In genomic region chr1:161863549-161863948, GRCh38 we compare ENCODE assay signal across 26 cellular contexts.
DNase-seq lines count a peak whose midpoint lies in the region; ATAC-seq, FAIRE-seq and TF ChIP-seq lines count a peak whose summit lies in the region.
"Had no signal": no experiment of that assay in that cellular context is flagged by ENCODE, and none has a peak within 500 bp of the region (broad histone marks: within the 10 kb centered on the region; RNA-seq: fewer than 3 reads in every experiment).

No MANE protein-coding gene starts in this region.

- POLR2A ChIA-PET in IMR-90 (lab: Charles Lee; ENCODE audit: unreplicated experiment): interaction anchor here (0.5 kb wide), 1 partner anchor 8 kb away, joined by 3 read pairs; no protein-coding TSS in a partner anchor

- dilution Hi-C loops in IMR-90 (cut with HindIII; ENCODE audit: low sequenced_read_pairs, unreplicated experiment): no loop called here

- H2AK5ac ChIP-seq in IMR-90 (ENCODE audit: low read depth, low read length): no peak overlapping the region

- H3K4me1 ChIP-seq in IMR-90 (ENCODE audit: control insufficient read depth, insufficient read depth, low read length) (peaks cover 5% of the 10 kb centered on the region; the same call in 1 of the 2 replicates), left lung (peaks cover 0 to 7% of the 10 kb centered on the region in 2 donors), adrenal gland (replicated peaks in 1 of 2) (peaks cover 0 to 5% of the 10 kb centered on the region in 2 donors)
- H3K4me1 ChIP-seq: A549; BE2C; BLaER1 treated with 17β-estradiol and CSF1 and Interleukin-3, amounts not matched to agents 10 nM and 100 nM had no signal

- H2BK5ac ChIP-seq in IMR-90 (ENCODE audit: low read depth, low read length, poor library complexity, severe bottlenecking): no peak overlapping the region

- peak overlapping the region in 1 of 2 experiments; percentile 54; a peak in 1 of 4 replicates for H4K8ac ChIP-seq in IMR-90 (ENCODE audit: low read depth in 2 of 2, low read length in 2 of 2)

- H3K27me3 ChIP-seq in IMR-90 (ENCODE audit: control insufficient read depth, insufficient read depth, low read length): no peaks in the 10 kb centered on the region
- no peaks in the 10 kb centered on the region for H3K27me3 ChIP-seq in left lung
- no peaks in the 10 kb centered on the region for H3K27me3 ChIP-seq in adrenal gland
- H3K27me3 ChIP-seq: BE2C; BLaER1 treated with 17β-estradiol and CSF1 and Interleukin-3, amounts not matched to agents 10 nM and 100 nM had no signal

- no peak overlapping the region for H2BK120ac ChIP-seq in IMR-90 (ENCODE audit: low read depth, low read length)

- H3K27me3 Mint-ChIP-seq in chondrocyte (ENCODE audit: low read depth) (no peaks in the 10 kb centered on the region), osteocyte (ENCODE audit: unreplicated experiment) (no peaks in the 10 kb centered on the region)
- H3K27me3 Mint-ChIP-seq: CD4-positive, alpha-beta T cell; CD8-positive, alpha-beta memory T cell had no signal

- DNase-seq in IMR-90 (peak; percentile 41), chondrocyte (ENCODE audit: low spot score) (no peak), osteocyte (ENCODE audit: extremely low spot score, unreplicated experiment) (no peak), NCI-H774 (lab: John Stamatoyannopoulos, UW) (no peak), left lung (no peak), adrenal gland (no peak)
- DNase-seq: ACHN; AML-193; BE2C; CD4-positive, alpha-beta T cell; CD8-positive, alpha-beta memory T cell; DMS53; DMS79 treated with DMSO at 0.1 percent for 48 hours; GF-D8; GM23248; H7; HCEC 1CT had no signal

- H3K4ac ChIP-seq in IMR-90 (ENCODE audit: low read depth, low read length): no peak overlapping the region

- H4K5ac ChIP-seq in IMR-90 (ENCODE audit: low read depth, low read length): no peak overlapping the region; the same call in 1 of the 2 replicates

- no peaks in the 10 kb centered on the region for H3K9me1 ChIP-seq in IMR-90 (ENCODE audit: insufficient read depth, low read length)

- TF ChIP-seq POLR2A in IMR-90 (IDR thresholded peaks at IDR 0.05; ENCODE audit: low read depth, low read length) (no peak), adrenal gland (IDR thresholded peaks at IDR 0.05) (no peak)

- no peak overlapping the region for H3K9ac ChIP-seq in IMR-90 (ENCODE audit: low read depth, low read length)
- H3K9ac ChIP-seq: BLaER1 treated with 17β-estradiol and CSF1 and Interleukin-3, amounts not matched to agents 10 nM and 100 nM; GM23248 had no signal

- H3K9me3 Mint-ChIP-seq in chondrocyte (ENCODE audit: low read depth) (no peaks in the 10 kb centered on the region), osteocyte (ENCODE audit: unreplicated experiment) (no peaks in the 10 kb centered on the region)
- H3K9me3 Mint-ChIP-seq: CD14-positive monocyte; CD4-positive, alpha-beta T cell; CD8-positive, alpha-beta memory T cell had no signal

- no peak overlapping the region for H3K4me3 Mint-ChIP-seq in chondrocyte (ENCODE audit: unreplicated experiment)
- no peak overlapping the region for H3K4me3 Mint-ChIP-seq in osteocyte (ENCODE audit: unreplicated experiment)
- H3K4me3 Mint-ChIP-seq: CD14-positive monocyte; CD4-positive, alpha-beta T cell; CD8-positive, alpha-beta memory T cell had no signal

- H3K4me3 ChIP-seq in IMR-90 (ENCODE audit: insufficient read depth, low read depth, low read length): no peak overlapping the region
- no peak overlapping the region for H3K4me3 ChIP-seq in left lung
- no peak overlapping the region for H3K4me3 ChIP-seq in adrenal gland
- H3K4me3 ChIP-seq: A549; BLaER1 treated with 17β-estradiol and CSF1 and Interleukin-3, amounts not matched to agents 10 nM and 100 nM; GM23248 had no signal

- H3K4me1 Mint-ChIP-seq in chondrocyte (ENCODE audit: low read depth) (peaks cover 56% of the 10 kb centered on the region), osteocyte (ENCODE audit: unreplicated experiment) (peaks cover 62% of the 10 kb centered on the region)
- H3K4me1 Mint-ChIP-seq: CD14-positive monocyte; CD8-positive, alpha-beta memory T cell had no signal

- H3K18ac ChIP-seq in IMR-90 (ENCODE audit: low read depth, low read length): no peak overlapping the region

- no peak overlapping the region for H2BK15ac ChIP-seq in IMR-90 (ENCODE audit: low read depth, low read length)

- no peaks in the 10 kb centered on the region for H3K9me3 ChIP-seq in IMR-90 (ENCODE audit: control insufficient read depth, insufficient read depth, low read length)
- no peaks in the 10 kb centered on the region for H3K9me3 ChIP-seq in left lung
- no peaks in the 10 kb centered on the region for H3K9me3 ChIP-seq in adrenal gland (replicated peaks in 1 of 3)
- H3K9me3 ChIP-seq: A549; BE2C; BLaER1 treated with 17β-estradiol and CSF1 and Interleukin-3, amounts not matched to agents 10 nM and 100 nM had no signal

- TF ChIP-seq CTCF in IMR-90 (conservative IDR thresholded peaks at IDR 0.05; ENCODE audit: low read depth, low read length): no peak
- no peak for TF ChIP-seq CTCF in chondrocyte (IDR thresholded peaks at IDR 0.05)
- no peak for TF ChIP-seq CTCF in osteocyte (IDR thresholded peaks at IDR 0.05)
- TF ChIP-seq CTCF in left lung (IDR thresholded peaks at IDR 0.05): no peak
- no peak for TF ChIP-seq CTCF in adrenal gland (IDR thresholded peaks at IDR 0.05)

- ATAC-seq in IMR-90 (ENCODE audit: low read depth): peak; percentile 65
- ATAC-seq in GM21528 (IDR thresholded peaks at IDR 0.05; ENCODE audit: low FRiP score, unreplicated experiment): no peak
- ATAC-seq in left lung: no peak
- ATAC-seq: A549 had no signal

- H3K23ac ChIP-seq in IMR-90 (ENCODE audit: low read depth, low read length): no peak overlapping the region

- no peaks in the 10 kb centered on the region for H3K36me3 Mint-ChIP-seq in chondrocyte (ENCODE audit: low read depth)
- H3K36me3 Mint-ChIP-seq in osteocyte (ENCODE audit: unreplicated experiment): peaks cover 17% of the 10 kb centered on the region

- no peaks in the 10 kb centered on the region for H3K79me1 ChIP-seq in IMR-90 (ENCODE audit: low read depth in 1 of 2, low read length in 2 of 2)

- no TSS peak for BruUV-seq in IMR-90 (replicated peaks; lab: Mats Ljungman, UMichigan)

- H2BK20ac ChIP-seq in IMR-90 (ENCODE audit: low read depth, low read length): no peak overlapping the region

- TF ChIP-seq RAD21 in IMR-90 (IDR thresholded peaks at IDR 0.05; ENCODE audit: low read length): no peak

- no peaks in the 10 kb centered on the region for H3K36me3 ChIP-seq in IMR-90 (ENCODE audit: control insufficient read depth, insufficient read depth, low read length)
- peaks cover 0 to 68% of the 10 kb centered on the region in 2 donors for H3K36me3 ChIP-seq in left lung
- H3K36me3 ChIP-seq in adrenal gland (replicated peaks in 1 of 2): peaks cover 0 to 2% of the 10 kb centered on the region in 2 donors

- FAIRE-seq in A204.1 (lab: Jason Lieb, UNC): peak; percentile 14
- FAIRE-seq: A549, GM12892, GM19239, H1 had no signal

- CTCF ChIA-PET in IMR-90 (lab: Yijun Ruan, JAX): interaction anchor here (1.2 to 2.6 kb wide), 7 partner anchors 10 to 486 kb away, joined by 4 to 16 read pairs (median 7); partner anchors contain the start of gene OLFML2B

- H2AFZ ChIP-seq in IMR-90 (replicated peaks; ENCODE audit: low read length, poor library complexity): no peak overlapping the region
- H2AFZ ChIP-seq: GM23248 had no signal

- no peak overlapping the region for H4K91ac ChIP-seq in IMR-90 (ENCODE audit: insufficient read depth, low read depth, low read length)

- intact Hi-C loops in IMR-90 (cut with micrococcal nuclease): loop anchor here (5.0 kb wide), 2 partner anchors 56 to 71 kb away; no protein-coding TSS in a partner anchor
- intact Hi-C loops in left lung (cut with DNase I): no loop called here
- intact Hi-C loops in adrenal gland (cut with DNase I): loop anchor here in 1 of 2 donors (10.0 kb wide), 1 partner anchor 171 kb away; no protein-coding TSS in a partner anchor

- in situ Hi-C loops in IMR-90 (cut with MboI; ENCODE audit: low sequenced_read_pairs): no loop called here

- no peak overlapping the region for H2AK9ac ChIP-seq in IMR-90 (replicated peaks; ENCODE audit: low read depth, low read length, poor library complexity)

- H3K4me2 ChIP-seq in IMR-90 (ENCODE audit: low read depth, low read length): peak overlapping the region; percentile 46; the same call in 1 of the 2 replicates
- H3K4me2 ChIP-seq: A549; BLaER1 treated with 17β-estradiol and CSF1 and Interleukin-3, amounts not matched to agents 10 nM and 100 nM had no signal

- H3K14ac ChIP-seq in IMR-90 (replicated peaks; ENCODE audit: low read depth, low read length): no peak overlapping the region

- H3K27ac Mint-ChIP-seq in chondrocyte (ENCODE audit: unreplicated experiment): peak overlapping the region; percentile 78
- H3K27ac Mint-ChIP-seq in osteocyte (ENCODE audit: unreplicated experiment): peak overlapping the region; percentile 71
- H3K27ac Mint-ChIP-seq: CD14-positive monocyte; CD4-positive, alpha-beta T cell; CD8-positive, alpha-beta memory T cell had no signal

- no peaks in the 10 kb centered on the region for H4K20me1 ChIP-seq in IMR-90 (ENCODE audit: insufficient read depth, low read length)

- no peak overlapping the region for H3K56ac ChIP-seq in IMR-90 (ENCODE audit: extremely low read depth, insufficient read depth, low read length)

- H3K27ac ChIP-seq in IMR-90 (ENCODE audit: insufficient read depth, low read length) (peak overlapping the region; percentile 61; the same call in 1 of the 2 replicates), left lung (peak overlapping the region in 1 of 2 donors; percentile 3), adrenal gland (no peak overlapping the region)
- H3K27ac ChIP-seq: 22Rv1; A549; BLaER1 treated with 17β-estradiol and CSF1 and Interleukin-3, amounts not matched to agents 10 nM and 100 nM; GM23248 had no signal

TF ChIP-seq in IMR-90, 13 proteins besides CTCF, POLR2A, EP300 and RAD21 (continues in another document):
- no peak for TF ChIP-seq RCOR1 (IDR thresholded peaks at IDR 0.05; ENCODE audit: insufficient replicate concordance, low read length)
- no peak for TF ChIP-seq CHD1 (IDR thresholded peaks at IDR 0.05; ENCODE audit: low read depth, low read length)
- no peak for TF ChIP-seq MAFK (IDR thresholded peaks at IDR 0.05; ENCODE audit: low read depth, low read length)
- no peak for TF ChIP-seq ELK1 (IDR thresholded peaks at IDR 0.05; ENCODE audit: borderline replicate concordance, low read depth, low read length)
- no peak for TF ChIP-seq MXI1 (IDR thresholded peaks at IDR 0.05; ENCODE audit: borderline replicate concordance, low read depth, low read length)
- no peak for TF ChIP-seq BHLHE40 (IDR thresholded peaks at IDR 0.05; ENCODE audit: low read depth, low read length)
- TF ChIP-seq RFX5 (IDR thresholded peaks at IDR 0.05; ENCODE audit: low read depth, low read length): no peak
